Comparison of ENCODE assay signal across 23 cellular contexts in genomic region chr11:115202061-115202460, GRCh38.
DNase-seq lines count a peak whose midpoint lies in the region; ATAC-seq and TF ChIP-seq lines count a peak whose summit lies in the region.
"Had no signal": no experiment of that assay in that cellular context is flagged by ENCODE, and none has a peak within 500 bp of the region (broad histone marks: within the 10 kb centered on the region; RNA-seq: fewer than 3 reads in every experiment).

No MANE protein-coding gene starts in this region.

- H3K27ac ChIP-seq in uterus: no peak overlapping the region
- H3K27ac ChIP-seq: HL-60, PC-9, SJCRH30 had no signal

- CTCF ChIA-PET in HEK293T (lab: Yijun Ruan, JAX): interaction anchor here (0.6 to 1.4 kb wide), 4 partner anchors 12 to 301 kb away, joined by 3 to 6 read pairs (median 4); no protein-coding TSS in a partner anchor

- H3K27ac Mint-ChIP-seq in mesothelial cell of epicardium: peak overlapping the region; percentile 83
- H3K27ac Mint-ChIP-seq: T-cell had no signal

- no peaks in the 10 kb centered on the region for H3K27me3 Mint-ChIP-seq in mesothelial cell of epicardium (ENCODE audit: low read depth)

- H3K4me3 Mint-ChIP-seq in mesothelial cell of epicardium: no peak overlapping the region
- H3K4me3 Mint-ChIP-seq: T-cell had no signal

- ATAC-seq in GM18858 (IDR thresholded peaks at IDR 0.05; ENCODE audit: unreplicated experiment): no peak
- ATAC-seq: Right ventricle myocardium inferior, T-cell had no signal

- no peaks in the 10 kb centered on the region for H3K9me3 ChIP-seq in uterus
- H3K9me3 ChIP-seq: HAP-1, SJCRH30 had no signal

- H3K9me3 Mint-ChIP-seq in mesothelial cell of epicardium: no peaks in the 10 kb centered on the region
- H3K9me3 Mint-ChIP-seq: T-cell had no signal

- no peaks in the 10 kb centered on the region for H3K4me1 ChIP-seq in uterus
- H3K4me1 ChIP-seq: SJCRH30 had no signal

- peaks cover 72% of the 10 kb centered on the region for H3K4me1 Mint-ChIP-seq in mesothelial cell of epicardium
- H3K4me1 Mint-ChIP-seq: T-cell had no signal

- TF ChIP-seq POLR2A in uterus (IDR thresholded peaks at IDR 0.05): no peak

- DNase-seq in D341Med (ENCODE audit: low spot score) (peak; percentile 52), HEK293T (ENCODE audit: extremely low spot score) (no peak), SK-N-DZ (ENCODE audit: low spot score) (peak; percentile 37), mesothelial cell of epicardium (ENCODE audit: low spot score in 2 of 2, unreplicated experiment in 2 of 2) (no peak), OCI-M1 (lab: John Stamatoyannopoulos, UW) (no peak), uterus (no peak), GDM1 (lab: John Stamatoyannopoulos, UW) (no peak)
- DNase-seq: Calu3, DMS53, GOT3, NCI-H1092, NCI-H1436, NCI-H1930, NCI-H2107, NCI-H446 treated with DMSO at 0.1 percent for 48 hours, NCI-H69, PC-9, SJCRH30, T-cell had no signal

- no peaks in the 10 kb centered on the region for H3K27me3 ChIP-seq in uterus
- H3K27me3 ChIP-seq: SJCRH30 had no signal

- H3K4me3 ChIP-seq in uterus: no peak overlapping the region
- H3K4me3 ChIP-seq: HAP-1, PC-9, SJCRH30 had no signal

- intact Hi-C loops in uterus (cut with DNase I; ENCODE audit: low total_unique reads): no loop called here

- H3K36me3 Mint-ChIP-seq in mesothelial cell of epicardium: no peaks in the 10 kb centered on the region
- H3K36me3 Mint-ChIP-seq: T-cell had no signal

- no peaks in the 10 kb centered on the region for H3K36me3 ChIP-seq in uterus
- H3K36me3 ChIP-seq: HAP-1, SJCRH30 had no signal

- POLR2A ChIA-PET in HEK293T (lab: Yijun Ruan, JAX): no interaction called here

- TF ChIP-seq CTCF in mesothelial cell of epicardium (IDR thresholded peaks at IDR 0.05; ENCODE audit: unreplicated experiment) (no peak), uterus (IDR thresholded peaks at IDR 0.05) (no peak)

TF ChIP-seq in HEK293T, 16 proteins besides CTCF, POLR2A, EP300 and RAD21:
- no peak for TF ChIP-seq BHLHE40 (IDR thresholded peaks at IDR 0.05; ENCODE audit: borderline replicate concordance)
- TF ChIP-seq FOXA1 (IDR thresholded peaks at IDR 0.05): no peak
- TF ChIP-seq ZNF384 (IDR thresholded peaks at IDR 0.05): 0 out of 2 replicates have a peak, but pooled peaks have one; percentile 8

Comparison
In these comparisons a context has a peak if more than half of its experiments do, and no peak if none do; other contexts are left out.
1. DNase-seq: peak in D341Med (single experiment) and SK-N-DZ (single experiment); none in HEK293T (single experiment), mesothelial cell of epicardium (0 of 2), OCI-M1 (single experiment), uterus (0 of 2) and GDM1 (single experiment).